In genomic region chr16:2512920-2513404, GRCh38 we compare ENCODE assay signal across 1 cellular context.
TF ChIP-seq lines count a peak whose summit lies in the region.

No MANE protein-coding gene starts in this region.

TF ChIP-seq in HepG2, 621 proteins besides CTCF, POLR2A, EP300 and RAD21 (continues in another document):
- TF ChIP-seq AHR (CRISPR knock-in tag; IDR thresholded peaks at IDR 0.05) (no peak), ZNF235 (CRISPR knock-in tag; IDR thresholded peaks at IDR 0.05; ENCODE audit: borderline replicate concordance) (0 out of 2 replicates have a peak, but pooled peaks have one; percentile 17), NFATC3 (CRISPR knock-in tag; IDR thresholded peaks at IDR 0.05) (no peak), FOXK1 (CRISPR knock-in tag; IDR thresholded peaks at IDR 0.05; ENCODE audit: borderline replicate concordance, low read depth) (no peak), THAP9 (CRISPR knock-in tag; IDR thresholded peaks at IDR 0.05; ENCODE audit: borderline replicate concordance) (no peak), ZNF343 (CRISPR knock-in tag; IDR thresholded peaks at IDR 0.05) (no peak), DPF2 (CRISPR knock-in tag; IDR thresholded peaks at IDR 0.05; ENCODE audit: borderline replicate concordance, low read depth) (0 out of 2 replicates have a peak, but pooled peaks have one; percentile 12), ZNF790 (CRISPR knock-in tag; IDR thresholded peaks at IDR 0.05; ENCODE audit: borderline replicate concordance) (no peak), ZNF180 (CRISPR knock-in tag; IDR thresholded peaks at IDR 0.05; ENCODE audit: borderline replicate concordance, low read depth) (no peak), MNT (IDR thresholded peaks at IDR 0.05) (no peak), ZNF136 (CRISPR knock-in tag; IDR thresholded peaks at IDR 0.05; ENCODE audit: low read depth) (no peak), NFKB2 (CRISPR knock-in tag; IDR thresholded peaks at IDR 0.05; ENCODE audit: borderline replicate concordance) (peak; percentile 19; the same call in 1 of the 2 replicates), ZNF138 (CRISPR knock-in tag; IDR thresholded peaks at IDR 0.05; ENCODE audit: low read depth) (0 out of 2 replicates have a peak, but pooled peaks have one; percentile 46), MAX (IDR thresholded peaks at IDR 0.05) (peak; percentile 27; the same call in 1 of the 2 replicates), MATR3 (CRISPR knock-in tag; IDR thresholded peaks at IDR 0.05) (no peak), SETDB1 (CRISPR knock-in tag; IDR thresholded peaks at IDR 0.05; ENCODE audit: borderline replicate concordance) (no peak), ZFY (CRISPR knock-in tag; IDR thresholded peaks at IDR 0.05) (peak; percentile 10; the same call in 1 of the 2 replicates), SP4 (CRISPR knock-in tag; IDR thresholded peaks at IDR 0.05) (no peak), GPN1 (CRISPR knock-in tag; IDR thresholded peaks at IDR 0.05; ENCODE audit: borderline replicate concordance) (no peak), ZBTB46 (CRISPR knock-in tag; IDR thresholded peaks at IDR 0.05; ENCODE audit: borderline replicate concordance) (peak; percentile 69; the same call in 1 of the 2 replicates), KDM4B (CRISPR knock-in tag; IDR thresholded peaks at IDR 0.05) (no peak), PATZ1 (CRISPR knock-in tag; IDR thresholded peaks at IDR 0.05) (peak; percentile 6; the same call in 1 of the 2 replicates), ZNF839 (CRISPR knock-in tag; IDR thresholded peaks at IDR 0.05; ENCODE audit: borderline replicate concordance) (peak; percentile 24; the same call in 1 of the 2 replicates), KDM3A (CRISPR knock-in tag; IDR thresholded peaks at IDR 0.05; ENCODE audit: low read depth) (no peak), TEF (CRISPR knock-in tag; IDR thresholded peaks at IDR 0.05) (no peak), BORCS8-MEF2B (CRISPR knock-in tag; IDR thresholded peaks at IDR 0.05) (peak; percentile 0; the same call in 1 of the 2 replicates), FOXC1 (CRISPR knock-in tag; IDR thresholded peaks at IDR 0.05; ENCODE audit: borderline replicate concordance) (peak; percentile 73), TBX2 (CRISPR knock-in tag; IDR thresholded peaks at IDR 0.05; ENCODE audit: borderline replicate concordance) (peak; percentile 44; the same call in 1 of the 2 replicates), BCL6 (CRISPR knock-in tag; IDR thresholded peaks at IDR 0.05) (no peak), ZFP1 (CRISPR knock-in tag; IDR thresholded peaks at IDR 0.05) (no peak), ZNF639 (CRISPR knock-in tag; conservative IDR thresholded peaks at IDR 0.05) (no peak), SOX13 (IDR thresholded peaks at IDR 0.05) (no peak), SOX13 (CRISPR knock-in tag; conservative IDR thresholded peaks at IDR 0.05 in 1 of 2, IDR thresholded peaks at IDR 0.05 in 1 of 2) (no peak), TAF15 (IDR thresholded peaks at IDR 0.05; ENCODE audit: low read depth, low read length, poor library complexity, severe bottlenecking) (no peak), SKI (IDR thresholded peaks at IDR 0.05; ENCODE audit: partially characterized antibody) (no peak), ZBTB38 (CRISPR knock-in tag; IDR thresholded peaks at IDR 0.05) (peak; percentile 14; the same call in 1 of the 2 replicates), SPEN (CRISPR knock-in tag; IDR thresholded peaks at IDR 0.05; ENCODE audit: low read depth) (no peak), IRF1 (CRISPR knock-in tag; IDR thresholded peaks at IDR 0.05; ENCODE audit: low read depth) (0 out of 2 replicates have a peak, but pooled peaks have one; percentile 47), BRD4 (CRISPR knock-in tag; IDR thresholded peaks at IDR 0.05) (no peak), RELA (CRISPR knock-in tag; IDR thresholded peaks at IDR 0.05) (no peak), ZNF383 (CRISPR knock-in tag; IDR thresholded peaks at IDR 0.05; ENCODE audit: borderline replicate concordance) (peak; percentile 46; the same call in 1 of the 2 replicates), ZNF530 (CRISPR knock-in tag; IDR thresholded peaks at IDR 0.05; ENCODE audit: low read depth) (no peak), ZBTB8A (CRISPR knock-in tag; IDR thresholded peaks at IDR 0.05; ENCODE audit: borderline replicate concordance, low read depth) (no peak), TRIM24 (CRISPR knock-in tag; IDR thresholded peaks at IDR 0.05) (no peak), ZNF782 (CRISPR knock-in tag; IDR thresholded peaks at IDR 0.05; ENCODE audit: borderline replicate concordance) (0 out of 2 replicates have a peak, but pooled peaks have one; percentile 41), KAT8 (CRISPR knock-in tag; IDR thresholded peaks at IDR 0.05) (peak; percentile 13; the same call in 1 of the 2 replicates), SALL2 (CRISPR knock-in tag; IDR thresholded peaks at IDR 0.05) (0 out of 2 replicates have a peak, but pooled peaks have one; percentile 4), STAG1 (CRISPR knock-in tag; IDR thresholded peaks at IDR 0.05) (peak; percentile 41), ZNF121 (CRISPR knock-in tag; IDR thresholded peaks at IDR 0.05) (no peak), HDAC2 (CRISPR knock-in tag; IDR thresholded peaks at IDR 0.05) (0 out of 2 replicates have a peak, but pooled peaks have one; percentile 3), SMAD9 (CRISPR knock-in tag; IDR thresholded peaks at IDR 0.05) (no peak), ZBTB10 (CRISPR knock-in tag; IDR thresholded peaks at IDR 0.05; ENCODE audit: borderline replicate concordance) (peak; percentile 48; the same call in 1 of the 2 replicates), ZEB1 (IDR thresholded peaks at IDR 0.05; ENCODE audit: insufficient replicate concordance, low read depth) (peak; percentile 84), ZNF510 (CRISPR knock-in tag; IDR thresholded peaks at IDR 0.05; ENCODE audit: low read depth) (no peak), GPBP1L1 (CRISPR knock-in tag; IDR thresholded peaks at IDR 0.05) (no peak), CBFB (CRISPR knock-in tag; IDR thresholded peaks at IDR 0.05) (no peak), ATM (IDR thresholded peaks at IDR 0.05; ENCODE audit: borderline replicate concordance) (no peak)
